ENCODE assay signal across 9 cellular contexts in the genomic region with DNA sequence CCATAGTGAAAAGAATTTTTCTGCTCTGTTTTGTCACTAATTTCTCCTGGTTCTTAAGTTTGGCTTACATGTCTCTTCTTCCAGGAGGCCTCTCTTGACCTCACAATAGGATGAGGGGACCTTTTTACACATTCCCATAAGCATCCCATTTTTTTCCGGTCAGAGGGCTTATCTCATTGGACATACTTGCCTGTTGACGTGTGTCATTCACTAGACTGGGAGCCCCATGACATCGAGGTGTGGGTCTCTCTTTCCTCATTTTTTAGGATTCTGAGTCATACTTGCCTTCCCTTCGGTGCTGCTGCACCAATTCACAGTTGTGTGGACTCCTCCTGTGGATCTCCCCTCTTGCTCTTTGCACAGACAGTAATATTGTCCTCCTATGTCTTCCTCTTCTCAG.
"Had no signal": no experiment of that assay in that cellular context is flagged by ENCODE, and none has a peak within 500 bp of the region (broad histone marks: within the 10 kb centered on the region; RNA-seq: fewer than 3 reads in every experiment).

No MANE protein-coding gene starts in this region.

- H3K36me3 ChIP-seq: HAP-1 had no signal

- DNase-seq: GM23248, GOT3, H7, H9, HCEC 1CT, HFFc6 had no signal

- ATAC-seq: GM23338, HCT116 had no signal

- H3K4me2 ChIP-seq: GM23338 had no signal

- H3K27ac ChIP-seq: GM23248 had no signal

- H3K9me3 ChIP-seq: HAP-1 had no signal

- H3K9ac ChIP-seq: GM23248 had no signal

- H3K4me3 ChIP-seq: GM23248, GM23338, HAP-1 had no signal

- H3K4me1 ChIP-seq: HAP-1 had no signal

- H2AFZ ChIP-seq: GM23248, GM23338 had no signal
